Comparison of ENCODE assay signal across 11 cellular contexts in genomic region chr1:246788895-246789338, GRCh38.
DNase-seq lines count a peak whose midpoint lies in the region; TF ChIP-seq lines count a peak whose summit lies in the region.
"Had no signal": no experiment of that assay in that cellular context is flagged by ENCODE, and none has a peak within 500 bp of the region (broad histone marks: within the 10 kb centered on the region; RNA-seq: fewer than 3 reads in every experiment).

No MANE protein-coding gene starts in this region.

- intact Hi-C loops in adrenal gland (cut with DNase I): no loop called here

- H3K27me3 ChIP-seq in WERI-Rb-1 (ENCODE audit: insufficient read depth, low read depth, severe bottlenecking) (no peaks in the 10 kb centered on the region), esophagus (ENCODE audit: control insufficient read depth in 1 of 2, insufficient read depth in 2 of 2, low read length in 2 of 2) (no peaks in the 10 kb centered on the region), mesenchymal stem cell (ENCODE audit: control insufficient read depth in 1 of 2, insufficient read depth in 1 of 2, low read length in 2 of 2) (peaks cover 0 to 21% of the 10 kb centered on the region in 2 experiments), subcutaneous abdominal adipose tissue (ENCODE audit: control insufficient read depth in 5 of 5, insufficient read depth in 4 of 5, low read length in 5 of 5) (peaks cover 0 to 25% (median 7%) of the 10 kb centered on the region in 5 donors), adrenal gland (no peaks in the 10 kb centered on the region)

- no peaks in the 10 kb centered on the region for H3K4me1 ChIP-seq in esophagus (ENCODE audit: control insufficient read depth in 2 of 2, insufficient read depth in 2 of 2, low read length in 1 of 2)
- peaks cover 14% of the 10 kb centered on the region for H3K4me1 ChIP-seq in mesenchymal stem cell (ENCODE audit: control insufficient read depth, insufficient read depth, low read depth, low read length)
- H3K4me1 ChIP-seq in subcutaneous abdominal adipose tissue (ENCODE audit: control insufficient read depth in 5 of 5, insufficient read depth in 5 of 5, low read length in 5 of 5): peaks cover 8 to 21% (median 20%) of the 10 kb centered on the region in 5 donors
- peaks cover 3 to 5% of the 10 kb centered on the region in 2 donors for H3K4me1 ChIP-seq in adrenal gland (replicated peaks in 1 of 2)

- H3K9me3 ChIP-seq in WERI-Rb-1 (ENCODE audit: severe bottlenecking): no peaks in the 10 kb centered on the region
- H3K9me3 ChIP-seq in esophagus (ENCODE audit: control insufficient read depth in 2 of 2, insufficient read depth in 1 of 2, low read depth in 1 of 2, low read length in 1 of 2): peaks cover 0 to 3% of the 10 kb centered on the region in 2 donors
- H3K9me3 ChIP-seq in mesenchymal stem cell (ENCODE audit: control insufficient read depth, low read length): no peaks in the 10 kb centered on the region
- H3K9me3 ChIP-seq in subcutaneous abdominal adipose tissue (ENCODE audit: control insufficient read depth in 5 of 5, low read length in 5 of 5): no peaks in the 10 kb centered on the region
- no peaks in the 10 kb centered on the region for H3K9me3 ChIP-seq in adrenal gland (replicated peaks in 1 of 3)
- H3K9me3 ChIP-seq: SK-N-SH, spleen had no signal

- H3K36me3 ChIP-seq in WERI-Rb-1: no peaks in the 10 kb centered on the region
- H3K36me3 ChIP-seq in esophagus (ENCODE audit: control insufficient read depth in 2 of 2, insufficient read depth in 2 of 2, low read length in 1 of 2): no peaks in the 10 kb centered on the region
- peaks cover 0 to 6% of the 10 kb centered on the region in 2 experiments for H3K36me3 ChIP-seq in mesenchymal stem cell (ENCODE audit: control insufficient read depth in 1 of 2, insufficient read depth in 2 of 2, low read depth in 1 of 2, low read length in 2 of 2)
- no peaks in the 10 kb centered on the region for H3K36me3 ChIP-seq in subcutaneous abdominal adipose tissue (ENCODE audit: control insufficient read depth in 5 of 5, insufficient read depth in 5 of 5, low read length in 5 of 5)
- H3K36me3 ChIP-seq in adrenal gland (replicated peaks in 1 of 2): no peaks in the 10 kb centered on the region
- H3K36me3 ChIP-seq: spleen had no signal

- H2AFZ ChIP-seq in mesenchymal stem cell (ENCODE audit: low read depth, low read length): no peak overlapping the region

- H3K14ac ChIP-seq in mesenchymal stem cell (ENCODE audit: low read length in 2 of 2): no peak overlapping the region

- no peak overlapping the region for H3K4ac ChIP-seq in mesenchymal stem cell (ENCODE audit: low read depth in 1 of 2, low read length in 2 of 2)

- peak overlapping the region; percentile 62 for H4K8ac ChIP-seq in mesenchymal stem cell (ENCODE audit: low read length)

- H3K79me1 ChIP-seq in mesenchymal stem cell (replicated peaks; ENCODE audit: low read length, poor library complexity, severe bottlenecking): peaks cover 2% of the 10 kb centered on the region

- TF ChIP-seq POLR2A in adrenal gland (IDR thresholded peaks at IDR 0.05): no peak

- H2BK5ac ChIP-seq in mesenchymal stem cell (ENCODE audit: low read depth, low read length, poor library complexity, severe bottlenecking): no peak overlapping the region

- DNase-seq in WERI-Rb-1 (peak; percentile 5), mesenchymal stem cell (no peak), SKM-1 treated with dmso at 0.1 percent for 144 hours (lab: John Stamatoyannopoulos, UW; ENCODE audit: unreplicated experiment) (no peak), GDM1 (lab: John Stamatoyannopoulos, UW) (no peak), adrenal gland (no peak), hypothalamus (lab: John Stamatoyannopoulos, UW) (no peak)
- DNase-seq: NCI-H345, SK-N-SH, spleen had no signal

- peak overlapping the region; percentile 29 for H2BK15ac ChIP-seq in mesenchymal stem cell (ENCODE audit: low read depth, poor library complexity, severe bottlenecking)

- no peak for TF ChIP-seq CTCF in WERI-Rb-1 (IDR thresholded peaks at IDR 0.05; ENCODE audit: low read depth, low read length)
- no peak for TF ChIP-seq CTCF in adrenal gland (IDR thresholded peaks at IDR 0.05)

- H3K27ac ChIP-seq in WERI-Rb-1: no peak overlapping the region; the same call in 1 of the 2 replicates
- H3K27ac ChIP-seq in esophagus (ENCODE audit: low read depth in 2 of 2, low read length in 1 of 2): no peak overlapping the region
- no peak overlapping the region for H3K27ac ChIP-seq in mesenchymal stem cell (ENCODE audit: low read length, poor library complexity, severe bottlenecking)
- H3K27ac ChIP-seq in subcutaneous abdominal adipose tissue (ENCODE audit: low read depth, low read length): no peak overlapping the region
- H3K27ac ChIP-seq in adrenal gland: no peak overlapping the region
- H3K27ac ChIP-seq: spleen had no signal

- no peak overlapping the region for H4K91ac ChIP-seq in mesenchymal stem cell (ENCODE audit: low read length)

- no peak overlapping the region for H2BK12ac ChIP-seq in mesenchymal stem cell (ENCODE audit: low read length in 2 of 2)

- peak overlapping the region; percentile 46 for H3K4me2 ChIP-seq in mesenchymal stem cell (ENCODE audit: low read length, poor library complexity, severe bottlenecking)
- H3K4me2 ChIP-seq: SK-N-SH had no signal

- no peak overlapping the region for H2AK5ac ChIP-seq in mesenchymal stem cell (ENCODE audit: low read length, severe bottlenecking)

- H3K23ac ChIP-seq in mesenchymal stem cell (ENCODE audit: low read length in 2 of 2): no peak overlapping the region

- 5 to 8% methylated on average over 32 to 37 of the region's 37 CpGs for WGBS in esophagus, 2 donors
- WGBS in mesenchymal stem cell: 31% methylated on average over 37 of the region's 37 CpGs
- WGBS in adrenal gland, 4 donors: 6 to 21% (median 8%) methylated on average over 11 to 37 of the region's 37 CpGs

- H3K9ac ChIP-seq in mesenchymal stem cell (ENCODE audit: low read length) (peak overlapping the region; percentile 70), subcutaneous abdominal adipose tissue (ENCODE audit: low read length in 5 of 5) (peak overlapping the region in 2 of 5 donors; percentile 28 to 64)
- H3K9ac ChIP-seq: SK-N-SH had no signal

- H3K4me3 ChIP-seq in WERI-Rb-1 (ENCODE audit: low read depth, low read length): no peak overlapping the region
- peak overlapping the region; percentile 10 to 17 for H3K4me3 ChIP-seq in esophagus (ENCODE audit: low read depth in 1 of 2, low read length in 2 of 2)
- H3K4me3 ChIP-seq in mesenchymal stem cell (ENCODE audit: insufficient read depth in 1 of 2, low read depth in 1 of 2, low read length in 2 of 2): peak overlapping the region; percentile 29 to 40
- H3K4me3 ChIP-seq in subcutaneous abdominal adipose tissue (ENCODE audit: low read depth in 1 of 5, low read length in 5 of 5): peak overlapping the region in 4 of 5 donors; percentile 30 to 57 (median 43)
- H3K4me3 ChIP-seq in adrenal gland: peak overlapping the region in 2 of 4 donors; percentile 28 to 30

- H2BK120ac ChIP-seq in mesenchymal stem cell (ENCODE audit: low read depth, low read length): no peak overlapping the region

- peak overlapping the region in 1 of 2 experiments; percentile 62 for H3K18ac ChIP-seq in mesenchymal stem cell (ENCODE audit: low read depth in 1 of 2, low read length in 2 of 2)
